8 cellular contexts compared by ENCODE assay signal in the genomic region with DNA sequence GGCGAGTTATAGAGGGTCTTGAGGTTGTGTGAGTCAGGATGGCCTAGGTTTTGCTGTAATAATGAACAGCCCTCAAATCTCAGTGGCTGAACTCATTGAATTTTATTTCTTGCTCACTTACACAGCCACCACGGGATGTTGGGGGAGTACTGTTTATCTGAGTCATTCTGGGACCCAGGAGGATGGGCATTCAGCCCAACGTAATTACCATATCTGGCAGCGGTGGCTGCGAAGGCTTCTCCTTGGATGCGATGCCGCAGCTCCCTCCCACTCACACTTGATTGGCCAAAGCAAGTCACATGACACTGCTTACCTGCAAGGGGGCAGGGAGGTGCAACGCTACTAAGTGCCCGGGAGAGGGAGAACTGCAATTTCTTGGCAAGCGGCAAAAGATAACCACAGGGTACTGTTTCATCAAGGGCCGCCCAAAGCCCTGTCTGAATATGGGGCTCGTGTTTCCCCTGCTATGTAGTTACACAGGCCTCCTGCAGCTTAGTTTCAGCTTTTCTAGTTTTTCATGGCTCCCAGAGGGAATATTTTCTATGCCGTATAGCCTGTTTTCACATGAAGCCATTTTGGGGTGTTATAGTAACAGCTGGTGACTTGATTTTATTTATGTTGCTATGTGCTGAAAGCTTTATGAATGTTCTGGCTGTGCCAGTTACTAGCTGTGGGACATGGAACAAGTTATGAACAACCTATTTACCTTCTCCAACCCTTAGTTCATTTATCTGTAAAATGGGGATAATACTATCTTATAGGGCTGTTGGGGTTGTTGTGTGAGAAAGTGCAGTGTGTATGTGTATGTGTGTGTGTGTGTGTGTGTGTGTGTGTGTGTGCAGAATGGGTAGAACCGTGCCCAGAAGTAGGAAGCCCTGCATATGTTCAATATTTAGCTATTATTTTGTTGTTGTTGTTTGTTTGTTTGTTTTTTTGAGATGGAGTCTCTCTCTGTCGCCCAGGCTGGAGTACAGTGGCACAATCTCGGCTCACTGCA. TPM values are rescaled to one million over a fixed set of nuclear protein-coding genes. Genes with fewer than 3 reads are reported as not detected.
DNase-seq lines count a peak whose midpoint lies in the region; ATAC-seq and TF ChIP-seq lines count a peak whose summit lies in the region.

No MANE protein-coding gene starts in this region.

- TF ChIP-seq CTCF in VCaP (conservative IDR thresholded peaks at IDR 0.05), result peak; percentile 79

- ATAC-seq in HG03432 (IDR thresholded peaks at IDR 0.05; ENCODE audit: unreplicated experiment) (no peak), HG02885 (IDR thresholded peaks at IDR 0.05; ENCODE audit: poor library complexity, unreplicated experiment) (no peak), GM18867 (IDR thresholded peaks at IDR 0.05; ENCODE audit: unreplicated experiment) (no peak)

- DNase-seq in CD1c-positive myeloid dendritic cell (ENCODE audit: extremely low spot score), result peak; percentile 15
- peak; percentile 74 for DNase-seq in M059J (ENCODE audit: low read depth)
- DNase-seq in nucleus accumbens (lab: John Stamatoyannopoulos, UW), result peak in 44 of 56 donors; percentile 5 to 75 (median 27)

- H3K27ac ChIP-seq in VCaP (peak overlapping the region; percentile 62), cingulate gyrus (ENCODE audit: low read depth, low read length) (peak overlapping the region; percentile 19)

RNA-seq across cellular contexts. Expression of gene ZSWIM9, which starts 20.1 kb away (rescaled TPM):
- 0.52 and 1.6 TPM in 2 replicates for total RNA-seq in M059J (2014; rRNA removed; shearing (Covaris generic))

RNA-seq across cellular contexts. Expression of gene LIG1, which starts 20.4 kb away (rescaled TPM):
- total RNA-seq in M059J (2014; rRNA removed; shearing (Covaris generic)), result 36.4 and 55.9 TPM in 2 replicates

Comparison
In these comparisons a context has a peak if more than half of its experiments do, and no peak if none do; other contexts are left out.
1. DNase-seq: peak in every context shown above with its lines; median percentile 74 in M059J; 27 in nucleus accumbens; 15 in CD1c-positive myeloid dendritic cell.